1 cellular context compared by ENCODE assay signal in the genomic region with DNA sequence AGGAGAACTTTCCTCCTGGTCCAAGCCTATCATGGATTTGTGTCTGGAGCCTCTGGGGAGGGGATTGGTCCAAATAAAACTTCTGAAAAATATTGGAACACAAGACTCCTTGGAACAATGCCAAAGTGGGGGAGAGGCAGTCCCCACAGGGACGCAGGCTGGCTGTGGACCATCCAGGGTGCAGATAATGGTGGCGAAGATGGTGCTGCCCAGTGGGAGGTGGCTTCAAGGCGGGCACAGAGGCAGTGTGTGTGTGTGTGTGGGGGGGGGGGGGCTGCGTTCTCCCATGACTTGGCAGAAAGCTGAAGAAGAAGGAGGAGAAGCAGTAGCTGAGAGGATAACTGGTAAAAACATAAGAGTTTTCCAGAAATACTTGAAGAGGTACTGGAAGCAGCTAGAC.
A peak's percentile ranks its signal among the peaks of the same experiment; 100 is the strongest.
TF ChIP-seq lines count a peak whose summit lies in the region.

No MANE protein-coding gene starts in this region.

TF ChIP-seq in HEK293, 187 proteins besides CTCF, POLR2A, EP300 and RAD21 (continued from another document):
- TF ChIP-seq, protein P1, sequence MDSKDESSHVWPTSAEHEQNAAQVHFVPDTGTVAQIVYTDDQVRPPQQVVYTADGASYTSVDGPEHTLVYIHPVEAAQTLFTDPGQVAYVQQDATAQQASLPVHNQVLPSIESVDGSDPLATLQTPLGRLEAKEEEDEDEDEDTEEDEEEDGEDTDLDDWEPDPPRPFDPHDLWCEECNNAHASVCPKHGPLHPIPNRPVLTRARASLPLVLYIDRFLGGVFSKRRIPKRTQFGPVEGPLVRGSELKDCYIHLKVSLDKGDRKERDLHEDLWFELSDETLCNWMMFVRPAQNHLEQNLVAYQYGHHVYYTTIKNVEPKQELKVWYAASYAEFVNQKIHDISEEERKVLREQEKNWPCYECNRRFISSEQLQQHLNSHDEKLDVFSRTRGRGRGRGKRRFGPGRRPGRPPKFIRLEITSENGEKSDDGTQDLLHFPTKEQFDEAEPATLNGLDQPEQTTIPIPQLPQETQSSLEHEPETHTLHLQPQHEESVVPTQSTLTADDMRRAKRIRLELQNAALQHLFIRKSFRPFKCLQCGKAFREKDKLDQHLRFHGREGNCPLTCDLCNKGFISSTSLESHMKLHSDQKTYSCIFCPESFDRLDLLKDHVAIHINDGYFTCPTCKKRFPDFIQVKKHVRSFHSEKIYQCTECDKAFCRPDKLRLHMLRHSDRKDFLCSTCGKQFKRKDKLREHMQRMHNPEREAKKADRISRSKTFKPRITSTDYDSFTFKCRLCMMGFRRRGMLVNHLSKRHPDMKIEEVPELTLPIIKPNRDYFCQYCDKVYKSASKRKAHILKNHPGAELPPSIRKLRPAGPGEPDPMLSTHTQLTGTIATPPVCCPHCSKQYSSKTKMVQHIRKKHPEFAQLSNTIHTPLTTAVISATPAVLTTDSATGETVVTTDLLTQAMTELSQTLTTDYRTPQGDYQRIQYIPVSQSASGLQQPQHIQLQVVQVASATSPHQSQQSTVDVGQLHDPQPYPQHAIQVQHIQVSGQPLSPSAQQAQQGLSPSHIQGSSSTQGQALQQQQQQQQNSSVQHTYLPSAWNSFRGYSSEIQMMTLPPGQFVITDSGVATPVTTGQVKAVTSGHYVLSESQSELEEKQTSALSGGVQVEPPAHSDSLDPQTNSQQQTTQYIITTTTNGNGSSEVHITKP (tag by site-specific recombination; IDR thresholded peaks at IDR 0.05) = peak; percentile 40; the same call in 1 of the 2 replicates
- no peak for TF ChIP-seq FEZF1 (tag by site-specific recombination; IDR thresholded peaks at IDR 0.05)
- no peak for TF ChIP-seq ZXDB (tag by site-specific recombination; IDR thresholded peaks at IDR 0.05)
- no peak for TF ChIP-seq ZNF701 (tag by site-specific recombination; IDR thresholded peaks at IDR 0.05)
- TF ChIP-seq, protein P2, sequence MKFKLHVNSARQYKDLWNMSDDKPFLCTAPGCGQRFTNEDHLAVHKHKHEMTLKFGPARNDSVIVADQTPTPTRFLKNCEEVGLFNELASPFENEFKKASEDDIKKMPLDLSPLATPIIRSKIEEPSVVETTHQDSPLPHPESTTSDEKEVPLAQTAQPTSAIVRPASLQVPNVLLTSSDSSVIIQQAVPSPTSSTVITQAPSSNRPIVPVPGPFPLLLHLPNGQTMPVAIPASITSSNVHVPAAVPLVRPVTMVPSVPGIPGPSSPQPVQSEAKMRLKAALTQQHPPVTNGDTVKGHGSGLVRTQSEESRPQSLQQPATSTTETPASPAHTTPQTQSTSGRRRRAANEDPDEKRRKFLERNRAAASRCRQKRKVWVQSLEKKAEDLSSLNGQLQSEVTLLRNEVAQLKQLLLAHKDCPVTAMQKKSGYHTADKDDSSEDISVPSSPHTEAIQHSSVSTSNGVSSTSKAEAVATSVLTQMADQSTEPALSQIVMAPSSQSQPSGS (tag by site-specific recombination; IDR thresholded peaks at IDR 0.05; ENCODE audit: low read depth) = no peak
- TF ChIP-seq ZNF302 (tag by site-specific recombination; IDR thresholded peaks at IDR 0.05; ENCODE audit: low read depth) = no peak
- peak; percentile 88 for TF ChIP-seq ZIC2 (tag by site-specific recombination; IDR thresholded peaks at IDR 0.05)
- no peak for TF ChIP-seq KLF7 (tag by site-specific recombination; IDR thresholded peaks at IDR 0.05; ENCODE audit: borderline replicate concordance)
- no peak for TF ChIP-seq ZNF791 (tag by site-specific recombination; IDR thresholded peaks at IDR 0.05)
- TF ChIP-seq ZNF768 (tag by site-specific recombination; IDR thresholded peaks at IDR 0.05) = no peak
- TF ChIP-seq, protein P3, sequence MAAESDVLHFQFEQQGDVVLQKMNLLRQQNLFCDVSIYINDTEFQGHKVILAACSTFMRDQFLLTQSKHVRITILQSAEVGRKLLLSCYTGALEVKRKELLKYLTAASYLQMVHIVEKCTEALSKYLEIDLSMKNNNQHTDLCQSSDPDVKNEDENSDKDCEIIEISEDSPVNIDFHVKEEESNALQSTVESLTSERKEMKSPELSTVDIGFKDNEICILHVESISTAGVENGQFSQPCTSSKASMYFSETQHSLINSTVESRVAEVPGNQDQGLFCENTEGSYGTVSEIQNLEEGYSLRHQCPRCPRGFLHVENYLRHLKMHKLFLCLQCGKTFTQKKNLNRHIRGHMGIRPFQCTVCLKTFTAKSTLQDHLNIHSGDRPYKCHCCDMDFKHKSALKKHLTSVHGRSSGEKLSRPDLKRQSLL (tag by site-specific recombination; IDR thresholded peaks at IDR 0.05) = no peak
- TF ChIP-seq ZFP37 (tag by site-specific recombination; IDR thresholded peaks at IDR 0.05) = no peak
- no peak for TF ChIP-seq MEIS1 (CRISPR knock-in tag; IDR thresholded peaks at IDR 0.05; ENCODE audit: borderline replicate concordance)
- TF ChIP-seq ZNF776 (tag by site-specific recombination; IDR thresholded peaks at IDR 0.05; ENCODE audit: borderline replicate concordance) = no peak
- TF ChIP-seq ZSCAN30 (tag by site-specific recombination; IDR thresholded peaks at IDR 0.05) = no peak
- no peak for TF ChIP-seq ZNF48 (tag by site-specific recombination; IDR thresholded peaks at IDR 0.05)
- peak; percentile 32; the same call in 1 of the 2 replicates for TF ChIP-seq GLIS1 (tag by site-specific recombination; IDR thresholded peaks at IDR 0.05)
